ENCODE assay signal across 8 cellular contexts in the genomic region with DNA sequence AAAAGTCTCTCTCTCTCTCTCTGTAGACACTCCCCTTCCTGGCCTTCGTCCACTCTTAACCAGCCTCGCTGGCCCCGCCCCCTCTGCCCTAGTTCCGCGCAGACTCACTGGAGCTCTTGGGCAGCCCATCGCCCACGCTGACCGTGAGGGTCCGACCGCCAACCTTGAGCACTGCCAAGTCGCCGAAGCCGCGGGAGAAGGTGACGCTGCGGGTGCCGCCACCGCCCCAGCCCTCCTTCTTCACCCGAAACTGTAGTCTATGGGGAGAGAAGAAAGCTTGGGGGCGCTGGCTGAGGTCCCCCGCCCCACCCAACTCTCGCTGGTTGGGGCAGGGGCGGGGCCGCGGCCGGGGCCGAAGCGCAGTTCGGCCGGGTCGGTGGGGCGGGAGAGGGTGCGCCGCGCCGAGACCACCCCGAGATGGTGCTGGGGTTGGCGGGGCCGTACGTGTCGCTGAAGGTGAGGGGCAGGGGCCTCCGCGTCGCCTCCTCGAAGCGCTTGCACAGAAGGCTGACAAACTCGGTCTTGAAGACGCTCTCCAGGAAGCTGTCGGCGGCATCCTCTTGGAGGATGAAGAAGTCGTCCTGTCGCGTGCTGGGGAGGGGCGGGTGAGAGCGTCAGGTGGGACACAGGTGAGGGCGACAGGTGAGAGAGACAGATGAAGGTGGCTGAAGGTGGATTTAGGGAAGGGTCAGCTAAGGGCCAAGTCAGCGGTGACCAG. TPM values are rescaled to one million over a fixed set of nuclear protein-coding genes. Genes with fewer than 3 reads are reported as not detected.
DNase-seq lines count a peak whose midpoint lies in the region; ATAC-seq and TF ChIP-seq lines count a peak whose summit lies in the region.

No MANE protein-coding gene starts in this region.

- peaks cover 4 to 49% (median 38%) of the 10 kb centered on the region in 4 donors for H3K36me3 ChIP-seq in upper lobe of left lung

- CTCF ChIA-PET in RWPE1 (lab: Yijun Ruan, JAX), result interaction anchor here (1.0 kb wide), 2 partner anchors 52 to 54 kb away, joined by 3 to 4 read pairs; no protein-coding TSS in a partner anchor

- peak overlapping the region; percentile 38 to 97 (median 73) for H3K4me3 ChIP-seq in upper lobe of left lung

- H3K36me3 Mint-ChIP-seq in mesothelial cell of epicardium, result peaks cover 10% of the 10 kb centered on the region

- POLR2A ChIA-PET in RWPE1 (lab: Yijun Ruan, JAX; ENCODE audit: low non-redundant PET), result no interaction called here

- TF ChIP-seq CTCF in RWPE1 (conservative IDR thresholded peaks at IDR 0.05; ENCODE audit: low read depth), result no peak
- TF ChIP-seq CTCF in mesothelial cell of epicardium (IDR thresholded peaks at IDR 0.05; ENCODE audit: unreplicated experiment), result no peak
- TF ChIP-seq CTCF in upper lobe of left lung (IDR thresholded peaks at IDR 0.05), result no peak

- no peaks in the 10 kb centered on the region for H3K27me3 ChIP-seq in upper lobe of left lung

- H3K27ac ChIP-seq in RWPE1 (peak overlapping the region; percentile 86), upper lobe of left lung (peak overlapping the region; percentile 85 to 91 (median 89))

- H3K4me1 Mint-ChIP-seq in mesothelial cell of epicardium, result peaks cover 8% of the 10 kb centered on the region

- peak in 2 of 4 donors; percentile 18 to 61 for TF ChIP-seq POLR2A in upper lobe of left lung (IDR thresholded peaks at IDR 0.05)

- peaks cover 5 to 13% (median 7%) of the 10 kb centered on the region in 4 donors for H3K4me1 ChIP-seq in upper lobe of left lung

- no peak overlapping the region for H3K4me3 Mint-ChIP-seq in mesothelial cell of epicardium

- TF ChIP-seq EP300 in upper lobe of left lung (IDR thresholded peaks at IDR 0.05), result no peak

- no peaks in the 10 kb centered on the region for H3K9me3 ChIP-seq in upper lobe of left lung

- peaks cover 5% of the 10 kb centered on the region for H3K9me3 Mint-ChIP-seq in mesothelial cell of epicardium

- H3K27me3 Mint-ChIP-seq in mesothelial cell of epicardium (ENCODE audit: low read depth), result no peaks in the 10 kb centered on the region

- 27 to 52% methylated on average over 34 to 54 of the region's 57 CpGs for WGBS in upper lobe of left lung, 2 donors

- DNase-seq in NCI-H1417 (lab: John Stamatoyannopoulos, UW) (peak; percentile 43 to 81 (median 69)), NCI-H1417 treated with DMSO at 0.1 percent for 48 hours (lab: John Stamatoyannopoulos, UW) (no peak), RWPE1 (ENCODE audit: low spot score) (peak; percentile 77), mesothelial cell of epicardium (ENCODE audit: low spot score in 2 of 2, unreplicated experiment in 2 of 2) (peak; percentile 89 to 95), upper lobe of left lung (peak; percentile 86 to 93), T-helper 1 cell (no peak)

- peak overlapping the region; percentile 79 for H3K27ac Mint-ChIP-seq in mesothelial cell of epicardium

- ATAC-seq in esophagus mucosa (peak; percentile 65), upper lobe of left lung (ENCODE audit: low FRiP score in 2 of 2) (peak; percentile 89), GM21786 (IDR thresholded peaks at IDR 0.05; ENCODE audit: unreplicated experiment) (no peak)

RNA-seq across cellular contexts. Expression of a gene that starts 12.5 kb away (rescaled TPM):
- total RNA-seq in esophagus mucosa (13.3 TPM), mesothelial cell of epicardium (33.5 to 37.1 TPM (median 35.5 TPM) in 3 replicates), upper lobe of left lung (10 to 100 TPM; 10.5 to 39.8 (median 25.4) TPM)

RNA-seq across cellular contexts. Expression of a gene that starts 24.1 kb away (rescaled TPM):
- 0.76 TPM for total RNA-seq in esophagus mucosa
- 0.70 to 1.2 TPM (median 0.94 TPM) in 3 replicates for total RNA-seq in mesothelial cell of epicardium
- total RNA-seq in upper lobe of left lung, result 10 to 100 TPM in 4 of 6 donors, 1 to 10 TPM in 2; 8.7 to 66.0 (median 36.4) TPM

RNA-seq across cellular contexts. Expression of a gene that starts 50.7 kb away (rescaled TPM):
- total RNA-seq in esophagus mucosa, result 3.8 TPM
- total RNA-seq in mesothelial cell of epicardium, result 0.35 to 0.69 TPM (median 0.47 TPM) in 3 replicates
- total RNA-seq in upper lobe of left lung, result 100 to 1,000 TPM in 4 of 6 donors, 10 to 100 TPM in 2; 47.3 to 246 (median 127) TPM

Comparison
In these comparisons a context has a peak if more than half of its experiments do, and no peak if none do; other contexts are left out.
1. DNase-seq: peak in NCI-H1417 (3 of 3), RWPE1 (single experiment), mesothelial cell of epicardium (2 of 2) and upper lobe of left lung (2 of 2); none in NCI-H1417 treated with DMSO at 0.1 percent for 48 hours (single experiment) and T-helper 1 cell (0 of 5).
2. RNA of a gene that starts 50.7 kb away (total RNA-seq): 47.3 to 246 TPM in upper lobe of left lung; 3.8 TPM in esophagus mucosa (single experiment) and 0.35 to 0.69 TPM in mesothelial cell of epicardium; every median in the first group is over 10 times any median in the second.